ENCODE assay signal across 13 cellular contexts in genomic region chr7:131090866-131091692, GRCh38.
DNase-seq lines count a peak whose midpoint lies in the region; ATAC-seq and TF ChIP-seq lines count a peak whose summit lies in the region.
"Had no signal": no experiment of that assay in that cellular context is flagged by ENCODE, and none has a peak within 500 bp of the region (broad histone marks: within the 10 kb centered on the region; RNA-seq: fewer than 3 reads in every experiment).

No MANE protein-coding gene starts in this region.

- no peak overlapping the region for H4K8ac ChIP-seq in H9 (replicated peaks; ENCODE audit: insufficient read length, low read depth, low read length)

- TF ChIP-seq CTCF in H9 (conservative IDR thresholded peaks at IDR 0.05) (no peak), gastrocnemius medialis (IDR thresholded peaks at IDR 0.05 in 4 of 5, conservative IDR thresholded peaks at IDR 0.05 in 1 of 5) (no peak), RWPE1 (conservative IDR thresholded peaks at IDR 0.05; ENCODE audit: low read depth) (no peak), spleen (IDR thresholded peaks at IDR 0.05 in 8 of 11, conservative IDR thresholded peaks at IDR 0.05 in 3 of 11) (no peak)

- no peak overlapping the region for H2BK120ac ChIP-seq in H9 (ENCODE audit: low read depth, low read length, poor library complexity, severe bottlenecking)

- no peak overlapping the region for H3K14ac ChIP-seq in H9 (ENCODE audit: insufficient read depth, low read length)

- no peak overlapping the region for H2BK5ac ChIP-seq in H9 (ENCODE audit: insufficient read length, low read length)

- peaks cover 17% of the 10 kb centered on the region; the same call in 1 of the 2 replicates for H3K4me1 ChIP-seq in H9 (ENCODE audit: insufficient read depth, low read length)
- H3K4me1 ChIP-seq in gastrocnemius medialis, result peaks cover 87 to 88% of the 10 kb centered on the region in 2 donors
- peaks cover 22 to 100% (median 87%) of the 10 kb centered on the region in 6 donors for H3K4me1 ChIP-seq in spleen

- POLR2A ChIA-PET in T-cell (lab: Charles Lee), result interaction anchor here (1.0 to 1.8 kb wide), 6 partner anchors 8 to 46 kb away, joined by 4 to 6 read pairs (median 4); no protein-coding TSS in a partner anchor
- POLR2A ChIA-PET in RWPE1 (lab: Yijun Ruan, JAX; ENCODE audit: low non-redundant PET), result no interaction called here

- no peak overlapping the region for H3K23ac ChIP-seq in H9 (ENCODE audit: insufficient read length, low read depth, low read length)

- in situ Hi-C loops in gastrocnemius medialis (cut with MboI; ENCODE audit: low sequenced_read_pairs in 4 of 4), result loop anchor here in 2 of 4 donors (25.0 kb wide), 2 partner anchors 221 to 346 kb away; no protein-coding TSS in a partner anchor

- H3K27ac Mint-ChIP-seq in H9 (peak overlapping the region; percentile 93 to 99 (median 98)), T-cell (peak overlapping the region; percentile 19 to 53)

- peak overlapping the region; percentile 34 for H4K5ac ChIP-seq in H9 (ENCODE audit: insufficient read length, low read depth, low read length)

- no peak overlapping the region for H3K9ac ChIP-seq in H9 (ENCODE audit: extremely low read depth, insufficient read length, low read length)
- H3K9ac ChIP-seq: GM23248 had no signal

- H3K9me3 ChIP-seq in H9 (ENCODE audit: control insufficient read depth, low read depth, low read length) (no peaks in the 10 kb centered on the region), gastrocnemius medialis (no peaks in the 10 kb centered on the region), spleen (no peaks in the 10 kb centered on the region)

- no peak overlapping the region for H2AFZ ChIP-seq in H9 (ENCODE audit: low read length)
- H2AFZ ChIP-seq: GM23248 had no signal

- H3K4me3 ChIP-seq in gastrocnemius medialis, result peak overlapping the region in 1 of 4 donors; percentile 12
- no peak overlapping the region for H3K4me3 ChIP-seq in spleen
- H3K4me3 ChIP-seq: GM23248 had no signal

- H4K20me1 ChIP-seq in H9 (ENCODE audit: control insufficient read depth, insufficient read depth, insufficient read length), result no peaks in the 10 kb centered on the region

- H3K79me1 ChIP-seq in H9 (ENCODE audit: insufficient read depth, low read depth, low read length, poor library complexity, severe bottlenecking), result no peaks in the 10 kb centered on the region

- H3K4ac ChIP-seq in H9 (ENCODE audit: low read depth, low read length), result no peak overlapping the region; the same call in 1 of the 2 replicates

- H3K9me3 Mint-ChIP-seq in H9, result no peaks in the 10 kb centered on the region; a peak in 1 of 5 replicates
- H3K9me3 Mint-ChIP-seq in T-cell, result no peaks in the 10 kb centered on the region

- H3K18ac ChIP-seq in H9 (ENCODE audit: insufficient read length, low read depth, low read length), result peak overlapping the region; percentile 64

- peaks cover 1% of the 10 kb centered on the region; the same call in 1 of the 2 replicates for H3K79me2 ChIP-seq in H9 (ENCODE audit: insufficient read depth, low read length)

- intact Hi-C loops in left ventricle myocardium superior (cut with micrococcal nuclease) (no loop called here), gastrocnemius medialis (cut with DNase I; ENCODE audit: low total_unique reads) (loop anchor here (5.0 kb wide), 1 partner anchor 351 kb away; no protein-coding TSS in a partner anchor), spleen (cut with DNase I; ENCODE audit: low total_unique reads) (no loop called here)

- peaks cover 3 to 5% (median 4%) of the 10 kb centered on the region in 3 experiments; a peak in 6 of 7 replicates for H3K36me3 Mint-ChIP-seq in H9 (ENCODE audit: insufficient read depth in 1 of 3, low read depth in 3 of 3)
- peaks cover 44% of the 10 kb centered on the region for H3K36me3 Mint-ChIP-seq in T-cell

- H3K27me3 ChIP-seq in H9 (ENCODE audit: insufficient read depth, low read length) (no peaks in the 10 kb centered on the region), gastrocnemius medialis (no peaks in the 10 kb centered on the region), spleen (replicated peaks in 1 of 7) (no peaks in the 10 kb centered on the region)

- H3K4me3 Mint-ChIP-seq in H9, result peak overlapping the region; percentile 32 to 59
- H3K4me3 Mint-ChIP-seq in T-cell, result peak overlapping the region in 2 of 3 donors; percentile 13 to 60

- no peak for DNase-seq in H9
- DNase-seq in T-cell, result no peak
- no peak for DNase-seq in left ventricle myocardium superior
- DNase-seq in gastrocnemius medialis, result no peak
- no peak for DNase-seq in RWPE1 (ENCODE audit: low spot score)
- no peak for DNase-seq in spleen
- DNase-seq: GM23248, hypothalamus, NCI-H1436 treated with DMSO at 0.1 percent for 48 hours, NCI-H524, RPMI8226, substantia nigra had no signal

- peak overlapping the region; percentile 46 for H3K4me2 ChIP-seq in H9 (ENCODE audit: insufficient read depth, insufficient read length, low read length)

- no peaks in the 10 kb centered on the region for H3K27me3 Mint-ChIP-seq in H9 (ENCODE audit: low read depth)
- H3K27me3 Mint-ChIP-seq in T-cell, result no peaks in the 10 kb centered on the region

- H2AK5ac ChIP-seq in H9 (ENCODE audit: insufficient read length, low read length), result no peak overlapping the region

- H2BK15ac ChIP-seq in H9 (ENCODE audit: low read depth, low read length), result no peak overlapping the region

- H2BK20ac ChIP-seq in H9 (ENCODE audit: low read depth, low read length, poor library complexity, severe bottlenecking), result no peak overlapping the region

- no peaks in the 10 kb centered on the region for H3K23me2 ChIP-seq in H9 (ENCODE audit: insufficient read length, low read depth, low read length, poor library complexity, severe bottlenecking)

- CTCF ChIA-PET in T-cell (lab: Charles Lee), result interaction anchor here in 1 of 2 donors (0.6 kb wide), 1 partner anchor 12 kb away, joined by 6 read pairs; no protein-coding TSS in a partner anchor
- CTCF ChIA-PET in RWPE1 (lab: Yijun Ruan, JAX), result no interaction called here

- H3K56ac ChIP-seq in H9 (ENCODE audit: insufficient read length, low read depth, low read length), result no peak overlapping the region

- ATAC-seq in T-cell (replicated peaks in 1 of 4), result peak in 2 of 4 experiments; percentile 3 to 6
- peak; percentile 14 for ATAC-seq in left ventricle myocardium superior
- peak in 1 of 2 donors; percentile 12 for ATAC-seq in gastrocnemius medialis
- no peak for ATAC-seq in GM18858 (IDR thresholded peaks at IDR 0.05; ENCODE audit: unreplicated experiment)

- WGBS in H9 (ENCODE audit: extremely low coverage, insufficient read length, low lambda C conversion rate), result no CpG with 5 or more reads among the region's 7 CpGs
- 84 to 89% (median 86%) methylated on average over 7 of the region's 7 CpGs for WGBS in spleen, 5 donors

- H3T11ph ChIP-seq in H9 (ENCODE audit: low read length), result no peak overlapping the region

- H3K27ac ChIP-seq in H9 (ENCODE audit: insufficient read length, low read depth, low read length) (peak overlapping the region; percentile 93), gastrocnemius medialis (peak overlapping the region; percentile 62 to 80 (median 77)), RWPE1 (no peak overlapping the region), spleen (peak overlapping the region in 1 of 8 donors; percentile 27)
- H3K27ac ChIP-seq: GM23248 had no signal

- H4K91ac ChIP-seq in H9 (ENCODE audit: insufficient read length, low read depth, low read length), result no peak overlapping the region

- peaks cover 0 to 18% of the 10 kb centered on the region in 2 donors for H3K36me3 ChIP-seq in gastrocnemius medialis
- peaks cover 0 to 63% (median 4%) of the 10 kb centered on the region in 6 donors for H3K36me3 ChIP-seq in spleen

- H3K4me1 Mint-ChIP-seq in H9 (peaks cover 42 to 45% of the 10 kb centered on the region in 2 experiments), T-cell (peaks cover 83 to 88% (median 87%) of the 10 kb centered on the region in 3 donors)

- no peak for TF ChIP-seq POLR2A in gastrocnemius medialis (IDR thresholded peaks at IDR 0.05)
- TF ChIP-seq POLR2A in spleen (IDR thresholded peaks at IDR 0.05), result no peak

- no peak overlapping the region for H2BK12ac ChIP-seq in H9 (ENCODE audit: insufficient read length, low read depth, low read length)
